Comparison of ENCODE assay signal across 24 cellular contexts in genomic region chr9:82675605-82676004, GRCh38.
"Had no signal": no experiment of that assay in that cellular context is flagged by ENCODE, and none has a peak within 500 bp of the region (broad histone marks: within the 10 kb centered on the region; RNA-seq: fewer than 3 reads in every experiment).

No MANE protein-coding gene starts in this region.

- H3K36me3 ChIP-seq: colonic mucosa, esophagus muscularis mucosa, esophagus squamous epithelium, gastrocnemius medialis, gastroesophageal sphincter, heart left ventricle, heart right ventricle had no signal

- H3K27ac ChIP-seq: colonic mucosa, coronary artery, dorsolateral prefrontal cortex, epithelial cell of prostate, esophagus muscularis mucosa, esophagus squamous epithelium, foreskin keratinocyte, gastrocnemius medialis, gastroesophageal sphincter, heart left ventricle, heart right ventricle had no signal

- H3K27me3 Mint-ChIP-seq: dendritic cell treated with granulocyte-macrophage colony-stimulating factor and Interleukin-4, amounts not matched to agents 40 ng/mL and 50 ng/mL, for 4 days; effector memory CD8-positive, alpha-beta T cell had no signal

- H3K27ac Mint-ChIP-seq: dendritic cell treated with granulocyte-macrophage colony-stimulating factor and Interleukin-4, amounts not matched to agents 40 ng/mL and 50 ng/mL, for 4 days; effector memory CD8-positive, alpha-beta T cell; endodermal cell had no signal

- H3K4me3 ChIP-seq: colonic mucosa, coronary artery, dorsolateral prefrontal cortex, esophagus muscularis mucosa, esophagus squamous epithelium, gastrocnemius medialis, gastroesophageal sphincter, heart left ventricle, heart right ventricle had no signal

- DNase-seq: colonic mucosa; cortex of kidney; dermis blood vessel endothelial cell; dorsolateral prefrontal cortex; effector CD4-positive, alpha-beta T cell; effector CD8-positive, alpha-beta T cell; effector memory CD4-positive, alpha-beta T cell; effector memory CD8-positive, alpha-beta T cell; endodermal cell; erythroblast; esophagus squamous epithelium; foreskin fibroblast; foreskin keratinocyte; foreskin melanocyte; gastrocnemius medialis; glutamatergic neuron; head of caudate nucleus; heart left ventricle; heart right ventricle had no signal

- H3K9me3 Mint-ChIP-seq: dendritic cell treated with granulocyte-macrophage colony-stimulating factor and Interleukin-4, amounts not matched to agents 40 ng/mL and 50 ng/mL, for 4 days; endodermal cell had no signal

- H3K4me3 Mint-ChIP-seq: dendritic cell treated with granulocyte-macrophage colony-stimulating factor and Interleukin-4, amounts not matched to agents 40 ng/mL and 50 ng/mL, for 4 days; effector memory CD8-positive, alpha-beta T cell; endodermal cell had no signal

- H3K9me3 ChIP-seq: colonic mucosa, esophagus muscularis mucosa, esophagus squamous epithelium, gastrocnemius medialis, gastroesophageal sphincter, heart left ventricle, heart right ventricle had no signal

- H3K27me3 ChIP-seq: colonic mucosa, dorsolateral prefrontal cortex, esophagus muscularis mucosa, esophagus squamous epithelium, foreskin keratinocyte, gastrocnemius medialis, gastroesophageal sphincter, heart left ventricle, heart right ventricle had no signal
